Comparison of ENCODE assay signal across 20 cellular contexts in genomic region chr3:154112146-154112545, GRCh38. TPM values are rescaled to one million over a fixed set of nuclear protein-coding genes. Genes with fewer than 3 reads are reported as not detected.
"Had no signal": no experiment of that assay in that cellular context is flagged by ENCODE, and none has a peak within 500 bp of the region (broad histone marks: within the 10 kb centered on the region; RNA-seq: fewer than 3 reads in every experiment).

No MANE protein-coding gene starts in this region.

- H3K36me3 ChIP-seq: neutrophil, right atrium auricular region, transverse colon, WERI-Rb-1 had no signal

- H3K27me3 ChIP-seq: neutrophil, right atrium auricular region, transverse colon had no signal

- DNase-seq: activated CD4-positive, alpha-beta memory T cell treated with anti-CD3 and anti-CD28 coated beads for 36 hours; activated CD8-positive, alpha-beta memory T cell treated with anti-CD3 and anti-CD28 coated beads, Interleukin-2, amount 10 ng/mL, durations not matched to agents 7 days and 5 days; activated naive CD4-positive, alpha-beta T cell treated with anti-CD3 and anti-CD28 coated beads, Interleukin-2, amount 10 ng/mL, durations not matched to agents 7 days and 5 days; activated T-cell treated with anti-CD3 and anti-CD28 coated beads, Interleukin-2, amount 50 U/mL, for 1 hour; central memory CD4-positive, alpha-beta T cell; dermis blood vessel endothelial cell; endodermal cell; erythroblast; islet precursor cell; mucosa of descending colon; naive thymus-derived CD4-positive, alpha-beta T cell; posterior cingulate gyrus; stimulated activated CD4-positive, alpha-beta T cell treated with anti-CD3 and anti-CD28 coated beads, Interleukin-4, amount 100 ng/mL, for 24 hours; stimulated activated naive CD4-positive, alpha-beta T cell; T-helper 17 cell; transverse colon; WERI-Rb-1 had no signal

- H3K4me3 ChIP-seq: mucosa of descending colon, right atrium auricular region, skin epidermis, transverse colon had no signal

- H3K27ac ChIP-seq: neutrophil, right atrium auricular region, skin epidermis, transverse colon, WERI-Rb-1 had no signal

- H3K4me1 ChIP-seq: right atrium auricular region had no signal

- ATAC-seq: activated CD8-positive, alpha-beta memory T cell treated with anti-CD3 and anti-CD28 coated beads, Interleukin-2, amount 10 ng/mL, durations not matched to agents 7 days and 5 days; mucosa of descending colon; naive thymus-derived CD4-positive, alpha-beta T cell; T-helper 17 cell had no signal

- H3K9me3 ChIP-seq: mucosa of descending colon, neutrophil, right atrium auricular region, transverse colon had no signal

RNA-seq across cellular contexts. Expression of gene ARHGEF26, which starts 9.0 kb away (rescaled TPM):
- total RNA-seq: T-helper 17 cell had no signal
